In the genomic region with DNA sequence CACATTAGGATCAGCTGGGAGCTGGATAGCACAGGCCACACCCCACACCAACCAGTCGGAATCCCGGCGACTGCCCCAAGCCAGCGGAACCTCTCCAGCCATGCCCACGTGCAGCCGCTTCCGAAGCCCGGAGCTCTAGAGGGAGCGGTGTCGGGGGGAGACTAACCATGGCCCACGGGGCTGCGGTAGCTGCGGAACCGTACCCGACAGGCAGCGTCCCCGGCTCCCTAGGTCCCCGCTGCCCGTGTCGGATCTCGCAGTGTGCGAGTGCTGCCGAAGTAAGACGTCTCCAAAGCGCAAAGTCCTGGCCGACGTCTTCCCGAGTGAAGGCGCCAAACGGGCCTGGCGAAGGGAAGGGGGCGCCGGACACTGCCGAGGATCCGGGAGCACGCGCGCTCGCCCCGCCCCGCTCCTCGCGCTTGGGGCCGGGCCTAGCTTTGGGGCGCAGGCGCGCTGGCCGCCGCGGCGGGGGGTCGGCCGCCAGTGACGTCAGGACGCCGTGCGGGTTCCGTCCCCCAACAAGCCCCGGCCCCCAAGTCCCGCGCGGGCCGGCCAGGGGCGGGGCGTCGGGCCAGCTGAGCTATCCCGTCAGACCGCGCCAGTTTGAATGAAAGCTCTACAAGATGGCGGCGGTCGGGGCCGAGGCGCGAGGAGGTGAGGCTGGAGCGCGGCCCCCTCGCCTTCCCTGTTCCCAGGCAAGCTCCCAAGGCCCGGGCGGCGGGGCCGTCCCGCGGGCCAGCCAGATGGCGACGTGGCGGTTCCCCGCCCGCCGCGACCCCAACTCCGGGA, we compare ENCODE assay signal across 8 cellular contexts. TPM values are rescaled to one million over a fixed set of nuclear protein-coding genes. Genes with fewer than 3 reads are reported as not detected.
DNase-seq lines count a peak whose midpoint lies in the region; ATAC-seq and TF ChIP-seq lines count a peak whose summit lies in the region.

A gene with protein sequence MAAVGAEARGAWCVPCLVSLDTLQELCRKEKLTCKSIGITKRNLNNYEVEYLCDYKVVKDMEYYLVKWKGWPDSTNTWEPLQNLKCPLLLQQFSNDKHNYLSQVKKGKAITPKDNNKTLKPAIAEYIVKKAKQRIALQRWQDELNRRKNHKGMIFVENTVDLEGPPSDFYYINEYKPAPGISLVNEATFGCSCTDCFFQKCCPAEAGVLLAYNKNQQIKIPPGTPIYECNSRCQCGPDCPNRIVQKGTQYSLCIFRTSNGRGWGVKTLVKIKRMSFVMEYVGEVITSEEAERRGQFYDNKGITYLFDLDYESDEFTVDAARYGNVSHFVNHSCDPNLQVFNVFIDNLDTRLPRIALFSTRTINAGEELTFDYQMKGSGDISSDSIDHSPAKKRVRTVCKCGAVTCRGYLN (plus strand): TSS at position 601 of the 789 bp plus-strand sequence. CDS start 23 bp downstream, at position 624.

- peak; percentile 31 for TF ChIP-seq CTCF in GM10266 (IDR thresholded peaks at IDR 0.05; ENCODE audit: control insufficient read depth, insufficient read depth, low read depth, missing control alignments)

- peak within 1 kb of the TSS; percentile 92 for H3K27ac Mint-ChIP-seq in activated naive CD4-positive, alpha-beta T cell treated with anti-CD3 and anti-CD28 coated beads, Interleukin-2, amount 50 U/mL, for 24 hours

- no peaks in the 10 kb centered on the region for H3K9me3 Mint-ChIP-seq in activated naive CD4-positive, alpha-beta T cell treated with anti-CD3 and anti-CD28 coated beads, Interleukin-2, amount 50 U/mL, for 24 hours

- H3K4me3 Mint-ChIP-seq in activated naive CD4-positive, alpha-beta T cell treated with anti-CD3 and anti-CD28 coated beads, Interleukin-2, amount 50 U/mL, for 24 hours = peak within 1 kb of the TSS; percentile 95

- ATAC-seq in HG02623 (IDR thresholded peaks at IDR 0.05; ENCODE audit: unreplicated experiment) = peak; percentile 87
- ATAC-seq in SK-N-SH treated with all-trans-retinoic acid at 6 μM for 48 hours = peak; percentile 87

- DNase-seq in GM10266 (ENCODE audit: extremely low spot score) (peak; percentile 100), NCI-H1092 treated with DMSO at 0.1 percent for 48 hours (lab: John Stamatoyannopoulos, UW) (peak; percentile 85), globus pallidus (ENCODE audit: low spot score) (peak; percentile 95), occipital lobe (lab: John Stamatoyannopoulos, UW) (peak; percentile 94)

- peaks cover 41% of the 10 kb centered on the region for H3K4me1 Mint-ChIP-seq in activated naive CD4-positive, alpha-beta T cell treated with anti-CD3 and anti-CD28 coated beads, Interleukin-2, amount 50 U/mL, for 24 hours

- H3K36me3 Mint-ChIP-seq in activated naive CD4-positive, alpha-beta T cell treated with anti-CD3 and anti-CD28 coated beads, Interleukin-2, amount 50 U/mL, for 24 hours = peaks cover 2% of the 10 kb centered on the region

- H3K27me3 Mint-ChIP-seq in activated naive CD4-positive, alpha-beta T cell treated with anti-CD3 and anti-CD28 coated beads, Interleukin-2, amount 50 U/mL, for 24 hours = no peaks in the 10 kb centered on the region

- H3K27ac ChIP-seq in temporal lobe (ENCODE audit: low read depth, low read length) = peak within 1 kb of the TSS; percentile 83

TF ChIP-seq in SK-N-SH treated with all-trans-retinoic acid at 6 μM for 48 hours, 23 proteins besides CTCF, POLR2A, EP300 and RAD21:
- TF ChIP-seq CSDC2 (CRISPR knock-in tag; IDR thresholded peaks at IDR 0.05) = peak; percentile 62; the same call in 1 of the 2 replicates
- no peak for TF ChIP-seq RARB (CRISPR knock-in tag; IDR thresholded peaks at IDR 0.05)
- TF ChIP-seq, protein P1, sequence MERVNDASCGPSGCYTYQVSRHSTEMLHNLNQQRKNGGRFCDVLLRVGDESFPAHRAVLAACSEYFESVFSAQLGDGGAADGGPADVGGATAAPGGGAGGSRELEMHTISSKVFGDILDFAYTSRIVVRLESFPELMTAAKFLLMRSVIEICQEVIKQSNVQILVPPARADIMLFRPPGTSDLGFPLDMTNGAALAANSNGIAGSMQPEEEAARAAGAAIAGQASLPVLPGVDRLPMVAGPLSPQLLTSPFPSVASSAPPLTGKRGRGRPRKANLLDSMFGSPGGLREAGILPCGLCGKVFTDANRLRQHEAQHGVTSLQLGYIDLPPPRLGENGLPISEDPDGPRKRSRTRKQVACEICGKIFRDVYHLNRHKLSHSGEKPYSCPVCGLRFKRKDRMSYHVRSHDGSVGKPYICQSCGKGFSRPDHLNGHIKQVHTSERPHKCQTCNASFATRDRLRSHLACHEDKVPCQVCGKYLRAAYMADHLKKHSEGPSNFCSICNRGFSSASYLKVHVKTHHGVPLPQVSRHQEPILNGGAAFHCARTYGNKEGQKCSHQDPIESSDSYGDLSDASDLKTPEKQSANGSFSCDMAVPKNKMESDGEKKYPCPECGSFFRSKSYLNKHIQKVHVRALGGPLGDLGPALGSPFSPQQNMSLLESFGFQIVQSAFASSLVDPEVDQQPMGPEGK (CRISPR knock-in tag; IDR thresholded peaks at IDR 0.05; ENCODE audit: borderline replicate concordance) = no peak

RNA-seq across cellular contexts. Expression of the gene that starts here (rescaled TPM):
- total RNA-seq in occipital lobe (30.6 TPM), temporal lobe (23.1 TPM)

Comparison
In these comparisons a context has a peak if more than half of its experiments do, and no peak if none do; other contexts are left out.
1. Peak in every context shown above with its lines: DNase-seq, ATAC-seq and H3K27ac ChIP-seq.